In the genomic region with DNA sequence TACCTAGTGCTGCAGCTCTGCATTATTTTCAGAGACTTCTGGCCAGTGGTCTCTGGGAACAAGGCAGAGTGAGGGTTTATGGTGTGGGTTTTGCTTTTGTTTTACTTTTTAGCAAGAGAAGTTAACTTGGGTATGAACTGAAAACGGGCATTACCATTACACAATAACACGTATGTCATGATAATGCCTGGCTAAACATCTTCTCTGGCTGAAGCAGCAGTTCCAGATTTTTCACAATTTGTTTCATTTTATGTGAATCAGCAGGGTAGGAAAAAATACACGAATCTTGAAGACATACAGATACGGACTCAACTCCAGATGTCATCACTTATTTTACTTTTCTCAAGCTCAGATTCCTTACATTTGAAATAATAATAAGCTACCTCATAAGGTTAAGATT, we compare ENCODE assay signal across 21 cellular contexts.
"Had no signal": no experiment of that assay in that cellular context is flagged by ENCODE, and none has a peak within 500 bp of the region (broad histone marks: within the 10 kb centered on the region; RNA-seq: fewer than 3 reads in every experiment).

No MANE protein-coding gene starts in this region.

- H3K4me3 ChIP-seq: breast epithelium, gastrocnemius medialis, lung, right atrium auricular region, tibial artery had no signal

- H3K27ac Mint-ChIP-seq: activated naive CD8-positive, alpha-beta T cell treated with anti-CD3 and anti-CD28 coated beads, Interleukin-2, amount 10 ng/mL, durations not matched to agents 7 days and 5 days; effector memory CD8-positive, alpha-beta T cell; T-cell had no signal

- H3K4me3 Mint-ChIP-seq: activated naive CD8-positive, alpha-beta T cell treated with anti-CD3 and anti-CD28 coated beads, Interleukin-2, amount 10 ng/mL, durations not matched to agents 7 days and 5 days; effector memory CD8-positive, alpha-beta T cell; T-cell had no signal

- FAIRE-seq: islet of Langerhans, small intestine had no signal

- H3K36me3 Mint-ChIP-seq: activated naive CD8-positive, alpha-beta T cell treated with anti-CD3 and anti-CD28 coated beads, Interleukin-2, amount 10 ng/mL, durations not matched to agents 7 days and 5 days; naive B cell had no signal

- H3K9me3 ChIP-seq: breast epithelium, gastrocnemius medialis, right atrium auricular region, tibial artery had no signal

- ATAC-seq: activated CD4-positive, CD25-positive, alpha-beta regulatory T cell treated with anti-CD3 and anti-CD28 coated beads, Interleukin-2, amount 50 U/mL, for 24 hours; effector memory CD8-positive, alpha-beta T cell; gastrocnemius medialis; left colon; T-cell had no signal

- DNase-seq: activated CD4-positive, alpha-beta T cell treated with anti-CD3 and anti-CD28 coated beads, Interleukin-2, amount 50 U/mL, for 4 hours; activated naive CD4-positive, alpha-beta T cell; activated naive CD8-positive, alpha-beta T cell treated with anti-CD3 and anti-CD28 coated beads, Interleukin-2, amount 10 ng/mL, durations not matched to agents 7 days and 5 days; activated T-cell treated with anti-CD3 and anti-CD28 coated beads for 4 hours; aorta; dermis blood vessel endothelial cell; effector memory CD8-positive, alpha-beta T cell; gastrocnemius medialis; left colon; naive B cell; small intestine; stimulated activated CD4-positive, alpha-beta T cell treated with anti-CD3 and anti-CD28 coated beads, Interleukin-4, amount 100 ng/mL, for 24 hours; stimulated activated naive CD4-positive, alpha-beta T cell; T-cell; T1000; tibial artery had no signal

- H3K27ac ChIP-seq: breast epithelium, gastrocnemius medialis, tibial artery had no signal

- H3K36me3 ChIP-seq: breast epithelium, gastrocnemius medialis, right atrium auricular region, tibial artery had no signal

- H3K9me3 Mint-ChIP-seq: activated naive CD8-positive, alpha-beta T cell treated with anti-CD3 and anti-CD28 coated beads, Interleukin-2, amount 10 ng/mL, durations not matched to agents 7 days and 5 days; naive B cell; T-cell had no signal

- H3K4me1 ChIP-seq: breast epithelium had no signal

- H3K27me3 ChIP-seq: breast epithelium, gastrocnemius medialis, right atrium auricular region, tibial artery had no signal
